ENCODE assay signal across 8 cellular contexts in genomic region chr17:3669085-3669347, GRCh38. TPM values are rescaled to one million over a fixed set of nuclear protein-coding genes. Genes with fewer than 3 reads are reported as not detected.
A peak's percentile ranks its signal among the peaks of the same experiment; 100 is the strongest.
DNase-seq lines count a peak whose midpoint lies in the region; ATAC-seq and TF ChIP-seq lines count a peak whose summit lies in the region.

No MANE protein-coding gene starts in this region.

- H2BK15ac ChIP-seq in mesendoderm (replicated peaks; ENCODE audit: low read depth): no peak overlapping the region

- CTCF ChIA-PET in AG04450 (lab: Charles Lee): no interaction called here

- no peak overlapping the region for H2BK120ac ChIP-seq in mesendoderm (ENCODE audit: low read depth, low read length)

- no peak overlapping the region for H4K8ac ChIP-seq in mesendoderm (ENCODE audit: low read depth, low read length)

- peak overlapping the region; percentile 12 for H3K4me2 ChIP-seq in mesendoderm (ENCODE audit: low read length)

- H2BK5ac ChIP-seq in mesendoderm (ENCODE audit: low read length): no peak overlapping the region

- no peak for DNase-seq in AG04450 (ENCODE audit: low read depth, low spot score)
- no peak for DNase-seq in HFF-Myc (ENCODE audit: extremely low read depth, low read depth)
- no peak for DNase-seq in ascending aorta (ENCODE audit: low spot score in 2 of 2)
- no peak for DNase-seq in mesendoderm
- no peak for DNase-seq in NCI-H2107 (lab: John Stamatoyannopoulos, UW)
- no peak for DNase-seq in omental fat pad (ENCODE audit: low spot score)

- no peak for TF ChIP-seq CTCF in AG04450 (IDR thresholded peaks at IDR 0.05; ENCODE audit: low read depth, low read length)
- no peak for TF ChIP-seq CTCF in HFF-Myc (IDR thresholded peaks at IDR 0.05; ENCODE audit: low read depth, low read length, missing control alignments)
- no peak for TF ChIP-seq CTCF in ascending aorta (IDR thresholded peaks at IDR 0.05)
- TF ChIP-seq CTCF in omental fat pad (IDR thresholded peaks at IDR 0.05): no peak

- peak overlapping the region; percentile 81 for H3K56ac ChIP-seq in mesendoderm (ENCODE audit: low read length)

- H3K18ac ChIP-seq in mesendoderm (ENCODE audit: low read length): peak overlapping the region; percentile 35

- intact Hi-C loops in ascending aorta (cut with DNase I): loop anchor here (10.0 kb wide), 3 partner anchors 176 to 1274 kb away; partner anchors contain the start of gene NCBP3

- H3K9me3 ChIP-seq in AG04450 (ENCODE audit: control insufficient read depth, insufficient read depth, low read length) (no peaks in the 10 kb centered on the region; the same call in 1 of the 2 replicates), ascending aorta (no peaks in the 10 kb centered on the region)

- no peak overlapping the region for H4K5ac ChIP-seq in mesendoderm (ENCODE audit: low read length)

- H3K27ac ChIP-seq in AG04450 (ENCODE audit: low read depth, low read length): no peak overlapping the region
- peak overlapping the region; percentile 97 to 98 for H3K27ac ChIP-seq in ascending aorta
- no peak overlapping the region for H3K27ac ChIP-seq in mesendoderm (ENCODE audit: low read depth, low read length)

- ATAC-seq in omental fat pad (ENCODE audit: low FRiP score): no peak
- ATAC-seq in GM19452 (IDR thresholded peaks at IDR 0.05; ENCODE audit: unreplicated experiment): no peak
- no peak for ATAC-seq in HG02623 (IDR thresholded peaks at IDR 0.05; ENCODE audit: unreplicated experiment)

- peaks cover 20% of the 10 kb centered on the region for H3K79me2 ChIP-seq in mesendoderm (ENCODE audit: control insufficient read depth, insufficient read depth, low read length)

- H3K4ac ChIP-seq in mesendoderm (ENCODE audit: low read depth, low read length): no peak overlapping the region

- no CpG with 5 or more reads among the region's 32 CpGs for WGBS in mesendoderm (ENCODE audit: extremely low coverage, insufficient coverage, low lambda C conversion rate)

- peaks cover 12 to 16% of the 10 kb centered on the region in 2 donors for H3K4me1 ChIP-seq in ascending aorta
- no peaks in the 10 kb centered on the region for H3K4me1 ChIP-seq in mesendoderm (ENCODE audit: control insufficient read depth, low read depth, low read length)

- peak overlapping the region; percentile 88 for H3K9ac ChIP-seq in mesendoderm (ENCODE audit: low read length)

- no peak overlapping the region for H3K23ac ChIP-seq in mesendoderm (ENCODE audit: low read length)

- H3K79me1 ChIP-seq in mesendoderm (ENCODE audit: low read length): peaks cover 16% of the 10 kb centered on the region

- H3K4me3 ChIP-seq in AG04450 (ENCODE audit: low read depth, low read length) (peak overlapping the region; percentile 94), HFF-Myc (replicated peaks; ENCODE audit: low read depth, low read length) (peak overlapping the region; percentile 99), ascending aorta (peak overlapping the region; percentile 86 to 99), mesendoderm (ENCODE audit: low read length) (peak overlapping the region; percentile 84)

- H3K36me3 ChIP-seq in ascending aorta (peaks cover 8 to 10% of the 10 kb centered on the region in 2 donors), mesendoderm (ENCODE audit: control insufficient read depth, insufficient read depth, low read length) (no peaks in the 10 kb centered on the region)

- POLR2A ChIA-PET in AG04450 (lab: Yijun Ruan, JAX): interaction anchor here (0.7 kb wide), 2 partner anchors 40 to 42 kb away, joined by 3 read pairs; no protein-coding TSS in a partner anchor

- H2AK5ac ChIP-seq in mesendoderm (ENCODE audit: low read length): no peak overlapping the region

- H3K27me3 ChIP-seq in AG04450 (ENCODE audit: control insufficient read depth, insufficient read depth, low read length): no peaks in the 10 kb centered on the region
- no peaks in the 10 kb centered on the region for H3K27me3 ChIP-seq in ascending aorta
- no peaks in the 10 kb centered on the region for H3K27me3 ChIP-seq in mesendoderm (ENCODE audit: insufficient read depth, low read length, poor library complexity)

RNA-seq across cellular contexts. Expression of gene EMC6, which starts 0.4 kb away (rescaled TPM):
- 23.4 and 28.9 TPM in 2 replicates for polyA plus RNA-seq in AG04450 (2011; rRNA removed)
- polyA minus RNA-seq in AG04450 (2011; rRNA and poly(A)+ RNA removed): 5.9 and 6.5 TPM in 2 replicates
- total RNA-seq in ascending aorta (75.0 TPM), omental fat pad (10 to 100 TPM in 3 of 4 donors, 1 to 10 TPM in 1; 9.8 to 19.4 (median 13.0) TPM)
- 182 TPM for polyA plus RNA-seq in mesendoderm (2013, experiment 1 of 2)
- 181 TPM for polyA plus RNA-seq in mesendoderm (2013, experiment 2 of 2)

RNA-seq across cellular contexts. Expression of gene TAX1BP3, which starts 0.6 kb away (rescaled TPM):
- 163 and 178 TPM in 2 replicates for polyA plus RNA-seq in AG04450 (2011; rRNA removed)
- polyA minus RNA-seq in AG04450 (2011; rRNA and poly(A)+ RNA removed): 134 and 149 TPM in 2 replicates
- total RNA-seq in ascending aorta: 165 TPM
- 59.8 TPM for polyA plus RNA-seq in mesendoderm (2013, experiment 1 of 2)
- polyA plus RNA-seq in mesendoderm (2013, experiment 2 of 2): 59.8 TPM
- total RNA-seq in omental fat pad: 100 to 1,000 TPM in 2 of 4 donors, 10 to 100 TPM in 2; 69.8 to 141 (median 100) TPM

RNA-seq across cellular contexts. Expression of gene P2RX5, which starts 26.9 kb away (rescaled TPM):
- 4.5 and 6.4 TPM in 2 replicates for polyA plus RNA-seq in AG04450 (2011; rRNA removed)
- polyA minus RNA-seq in AG04450 (2011; rRNA and poly(A)+ RNA removed): 4.5 and 5.7 TPM in 2 replicates
- total RNA-seq in ascending aorta: not detected
- 1.2 TPM for polyA plus RNA-seq in mesendoderm (2013, experiment 1 of 2)
- polyA plus RNA-seq in mesendoderm (2013, experiment 2 of 2): 1.1 TPM
- total RNA-seq in omental fat pad: 1 to 10 TPM in 1 of 4 donors, under 1 TPM in 3; 0.84 to 2.4 (median 0.94) TPM

RNA-seq across cellular contexts. Expression of gene CTNS, which starts 32.5 kb away (rescaled TPM):
- 4.2 and 5.7 TPM in 2 replicates for polyA plus RNA-seq in AG04450 (2011; rRNA removed)
- polyA minus RNA-seq in AG04450 (2011; rRNA and poly(A)+ RNA removed): 6.4 and 6.7 TPM in 2 replicates
- total RNA-seq in ascending aorta (16.7 TPM), omental fat pad (10 to 100 TPM; 18.8 to 29.9 (median 23.1) TPM)
- polyA plus RNA-seq in mesendoderm (2013, experiment 1 of 2): 15.3 TPM
- 16.5 TPM for polyA plus RNA-seq in mesendoderm (2013, experiment 2 of 2)

RNA-seq across cellular contexts. Expression of gene SHPK, which starts 33.0 kb away (rescaled TPM):
- 8.7 and 10.9 TPM in 2 replicates for polyA plus RNA-seq in AG04450 (2011; rRNA removed)
- polyA minus RNA-seq in AG04450 (2011; rRNA and poly(A)+ RNA removed): 14.9 and 20.0 TPM in 2 replicates
- total RNA-seq in ascending aorta: 0.32 TPM
- polyA plus RNA-seq in mesendoderm (2013, experiment 1 of 2): 18.6 TPM
- 18.9 TPM for polyA plus RNA-seq in mesendoderm (2013, experiment 2 of 2)
- total RNA-seq in omental fat pad: 10 to 100 TPM in 3 of 4 donors, 1 to 10 TPM in 1; 9.4 to 25.5 (median 12.1) TPM

Comparison
In these comparisons a context has a peak if more than half of its experiments do, and no peak if none do; other contexts are left out.
1. H3K27ac ChIP-seq: peak in ascending aorta (2 of 2); none in AG04450 (single experiment) and mesendoderm (single experiment).
2. Peak in every context shown above with its lines, with median percentiles within 50 percentile points of each other: H3K4me3 ChIP-seq.